ENCODE assay signal across 9 cellular contexts in genomic region chr11:67373916-67374570, GRCh38. TPM values are rescaled to one million over a fixed set of nuclear protein-coding genes. Genes with fewer than 3 reads are reported as not detected.
DNase-seq lines count a peak whose midpoint lies in the region; ATAC-seq, FAIRE-seq and TF ChIP-seq lines count a peak whose summit lies in the region.
"Had no signal": no experiment of that assay in that cellular context is flagged by ENCODE, and none has a peak within 500 bp of the region (broad histone marks: within the 10 kb centered on the region; RNA-seq: fewer than 3 reads in every experiment).

No MANE protein-coding gene starts in this region.

- intact Hi-C loops in OCI-LY7 (cut with micrococcal nuclease; ENCODE audit: unreplicated experiment), result loop anchor here (1.0 kb wide), 1 partner anchor 17 kb away; no protein-coding TSS in a partner anchor

- peaks cover 41% of the 10 kb centered on the region for H3K27me3 ChIP-seq in cardiac muscle cell
- H3K27me3 ChIP-seq in parathyroid adenoma (ENCODE audit: control insufficient read depth, insufficient read depth, low read length), result no peaks in the 10 kb centered on the region

- H3K4me1 ChIP-seq in OCI-LY7 (ENCODE audit: insufficient read depth, low read length, poor library complexity, severe bottlenecking) (peaks cover 40% of the 10 kb centered on the region), cardiac muscle cell (ENCODE audit: low read depth) (peaks cover 7% of the 10 kb centered on the region), parathyroid adenoma (no peaks in the 10 kb centered on the region)

- POLR2A ChIA-PET in OCI-LY7 (lab: Charles Lee), result interaction anchor here (0.6 to 1.2 kb wide), 3 partner anchors 9 to 113 kb away, joined by 3 to 7 read pairs (median 4); no protein-coding TSS in a partner anchor

- TF ChIP-seq CTCF in OCI-LY7 (conservative IDR thresholded peaks at IDR 0.05; ENCODE audit: low read length) (peak; percentile 78), cardiac muscle cell (IDR thresholded peaks at IDR 0.05; ENCODE audit: low read depth, low read length) (peak; percentile 37), parathyroid adenoma (IDR thresholded peaks at IDR 0.05) (peak; percentile 26)

- BruUV-seq in OCI-LY7 (replicated peaks; lab: Mats Ljungman, UMichigan), result no TSS peak

- H3K4me3 Mint-ChIP-seq in activated naive CD8-positive, alpha-beta T cell treated with anti-CD3 and anti-CD28 coated beads, Interleukin-2, amount 50 U/mL, for 24 hours, result peak overlapping the region; percentile 87

- peak overlapping the region; percentile 79 for H3K27ac Mint-ChIP-seq in activated naive CD8-positive, alpha-beta T cell treated with anti-CD3 and anti-CD28 coated beads, Interleukin-2, amount 50 U/mL, for 24 hours

- H3K79me2 ChIP-seq in OCI-LY7 (ENCODE audit: insufficient read depth, low read depth, low read length) (no peaks in the 10 kb centered on the region), parathyroid adenoma (no peaks in the 10 kb centered on the region)

- no peaks in the 10 kb centered on the region for H3K36me3 Mint-ChIP-seq in activated naive CD8-positive, alpha-beta T cell treated with anti-CD3 and anti-CD28 coated beads, Interleukin-2, amount 50 U/mL, for 24 hours (ENCODE audit: low read depth)

- H3K9me3 ChIP-seq in OCI-LY7 (ENCODE audit: low read length), result no peaks in the 10 kb centered on the region
- H3K9me3 ChIP-seq in cardiac muscle cell (ENCODE audit: low read depth), result no peaks in the 10 kb centered on the region
- no peaks in the 10 kb centered on the region for H3K9me3 ChIP-seq in parathyroid adenoma (ENCODE audit: control insufficient read depth, low read length)

- H3K4me1 Mint-ChIP-seq in activated naive CD8-positive, alpha-beta T cell treated with anti-CD3 and anti-CD28 coated beads, Interleukin-2, amount 50 U/mL, for 24 hours, result peaks cover 45% of the 10 kb centered on the region

- peak; percentile 5 for FAIRE-seq in GM18507 (lab: Jason Lieb, UNC)

- H3K36me3 ChIP-seq in OCI-LY7 (ENCODE audit: insufficient read depth, low read length) (no peaks in the 10 kb centered on the region), cardiac muscle cell (no peaks in the 10 kb centered on the region), parathyroid adenoma (ENCODE audit: control insufficient read depth, insufficient read depth, low read length) (no peaks in the 10 kb centered on the region)

- H3K27me3 Mint-ChIP-seq in activated naive CD8-positive, alpha-beta T cell treated with anti-CD3 and anti-CD28 coated beads, Interleukin-2, amount 50 U/mL, for 24 hours, result peaks cover 26% of the 10 kb centered on the region

- H3K27ac ChIP-seq in OCI-LY7 (ENCODE audit: low read depth, low read length, poor library complexity, severe bottlenecking) (no peak overlapping the region), cardiac muscle cell (no peak overlapping the region), parathyroid adenoma (no peak overlapping the region)

- H4K20me1 ChIP-seq in OCI-LY7 (ENCODE audit: insufficient read depth, low read length), result no peaks in the 10 kb centered on the region

- DNase-seq in AG20443 (ENCODE audit: low spot score) (peak; percentile 93), GM18507 (ENCODE audit: extremely low spot score, insufficient read length, low read depth) (no peak), OCI-LY7 (ENCODE audit: low spot score) (peak; percentile 77), cardiac muscle cell (ENCODE audit: low read depth in 1 of 2, low spot score in 1 of 2) (peak; percentile 75 to 96), NCI-H1694 (lab: John Stamatoyannopoulos, UW) (no peak)
- peak; percentile 65 for DNase-seq in activated naive CD8-positive, alpha-beta T cell treated with anti-CD3 and anti-CD28 coated beads, Interleukin-2, amount 50 U/mL, for 24 hours

- no peak overlapping the region for H2AFZ ChIP-seq in OCI-LY7 (ENCODE audit: low read length)
- no peak overlapping the region for H2AFZ ChIP-seq in parathyroid adenoma

- H3K4me3 ChIP-seq in OCI-LY7 (ENCODE audit: low read depth, low read length, poor library complexity, severe bottlenecking) (peak overlapping the region; percentile 67), cardiac muscle cell (peak overlapping the region; percentile 39), parathyroid adenoma (ENCODE audit: low read depth, low read length) (peak overlapping the region; percentile 53)

- H3K9me2 ChIP-seq in OCI-LY7 (ENCODE audit: insufficient read depth, low read length), result no peaks in the 10 kb centered on the region

- no peaks in the 10 kb centered on the region for H3K9me3 Mint-ChIP-seq in activated naive CD8-positive, alpha-beta T cell treated with anti-CD3 and anti-CD28 coated beads, Interleukin-2, amount 50 U/mL, for 24 hours

- ATAC-seq in activated naive CD8-positive, alpha-beta T cell treated with anti-CD3 and anti-CD28 coated beads, Interleukin-2, amount 50 U/mL, for 24 hours, result peak; percentile 60
- no peak for ATAC-seq in HG03196 (IDR thresholded peaks at IDR 0.05; ENCODE audit: unreplicated experiment)

- H3K4me2 ChIP-seq in OCI-LY7 (ENCODE audit: low read length), result peak overlapping the region; percentile 82
- H3K4me2 ChIP-seq in parathyroid adenoma (ENCODE audit: low read length), result peak overlapping the region; percentile 26

- CTCF ChIA-PET in OCI-LY7 (lab: Charles Lee; ENCODE audit: unreplicated experiment), result interaction anchor here (0.7 to 2.3 kb wide), 3 partner anchors 17 to 28 kb away, joined by 3 to 12 read pairs (median 4); no protein-coding TSS in a partner anchor

- H3K9ac ChIP-seq in parathyroid adenoma, result no peak overlapping the region

RNA-seq across cellular contexts. Expression of gene CLCF1, which starts 0.6 kb away (rescaled TPM):
- 0.35 and 0.67 TPM in 2 replicates for total RNA-seq in OCI-LY7 (2014; rRNA removed; shearing (Covaris generic))
- total RNA-seq in OCI-LY7 (2022) (0.34 TPM in 1 of 2 replicates, not detected in the other), cardiac muscle cell (1.1 and 2.4 TPM in 2 replicates)
- polyA plus RNA-seq in cardiac muscle cell, result 0.09 and 0.16 TPM in 2 replicates
- total RNA-seq: temporal lobe had no signal

RNA-seq across cellular contexts. Expression of gene RAD9A, which starts 17.7 kb away (rescaled TPM):
- 30.1 and 51.0 TPM in 2 replicates for total RNA-seq in OCI-LY7 (2014; rRNA removed; shearing (Covaris generic))
- total RNA-seq in OCI-LY7 (2022) (62.2 and 71.1 TPM in 2 replicates), cardiac muscle cell (24.4 and 27.5 TPM in 2 replicates)
- 22.2 and 25.2 TPM in 2 replicates for polyA plus RNA-seq in cardiac muscle cell

RNA-seq across cellular contexts. Expression of gene POLD4, which starts 20.7 kb away (rescaled TPM):
- 146 and 153 TPM in 2 replicates for total RNA-seq in OCI-LY7 (2014; rRNA removed; shearing (Covaris generic))
- total RNA-seq in OCI-LY7 (2022) (160 and 171 TPM in 2 replicates), cardiac muscle cell (64.4 and 74.9 TPM in 2 replicates)
- 49.8 and 51.9 TPM in 2 replicates for polyA plus RNA-seq in cardiac muscle cell

RNA-seq across cellular contexts. Expression of gene PPP1CA, which starts 27.6 kb away (rescaled TPM):
- 248 and 311 TPM in 2 replicates for total RNA-seq in OCI-LY7 (2014; rRNA removed; shearing (Covaris generic))
- total RNA-seq in OCI-LY7 (2022) (210 and 219 TPM in 2 replicates), cardiac muscle cell (142 and 174 TPM in 2 replicates)
- polyA plus RNA-seq in cardiac muscle cell, result 179 and 235 TPM in 2 replicates

RNA-seq across cellular contexts. Expression of gene TBC1D10C, which starts 29.8 kb away (rescaled TPM):
- 105 and 124 TPM in 2 replicates for total RNA-seq in OCI-LY7 (2014; rRNA removed; shearing (Covaris generic))
- total RNA-seq in OCI-LY7 (2022), result 108 and 117 TPM in 2 replicates
- 0.11 TPM in 1 of 2 replicates, not detected in the other for total RNA-seq in cardiac muscle cell
- 0.23 and 1.2 TPM in 2 replicates for polyA plus RNA-seq in cardiac muscle cell

Comparison
In these comparisons a context has a peak if more than half of its experiments do, and no peak if none do; other contexts are left out.
1. DNase-seq: peak in AG20443 (single experiment), OCI-LY7 (single experiment), activated naive CD8-positive, alpha-beta T cell treated with anti-CD3 and anti-CD28 coated beads, Interleukin-2, amount 50 U/mL, for 24 hours (single experiment) and cardiac muscle cell (2 of 2); none in GM18507 (single experiment) and NCI-H1694 (single experiment).
2. CTCF ChIP-seq: peak in every context shown above with its lines; median percentile 78 in OCI-LY7; 37 in cardiac muscle cell; 26 in parathyroid adenoma.
3. Peak in every context shown above with its lines, with median percentiles within 50 percentile points of each other: H3K4me3 ChIP-seq.